1 cellular context compared by ENCODE assay signal in genomic region chr1:63679076-63679475, GRCh38.
TF ChIP-seq lines count a peak whose summit lies in the region.

No MANE protein-coding gene starts in this region.

TF ChIP-seq in IMR-90, 13 proteins besides CTCF, POLR2A, EP300 and RAD21 (continued from another document):
- TF ChIP-seq, protein P1, sequence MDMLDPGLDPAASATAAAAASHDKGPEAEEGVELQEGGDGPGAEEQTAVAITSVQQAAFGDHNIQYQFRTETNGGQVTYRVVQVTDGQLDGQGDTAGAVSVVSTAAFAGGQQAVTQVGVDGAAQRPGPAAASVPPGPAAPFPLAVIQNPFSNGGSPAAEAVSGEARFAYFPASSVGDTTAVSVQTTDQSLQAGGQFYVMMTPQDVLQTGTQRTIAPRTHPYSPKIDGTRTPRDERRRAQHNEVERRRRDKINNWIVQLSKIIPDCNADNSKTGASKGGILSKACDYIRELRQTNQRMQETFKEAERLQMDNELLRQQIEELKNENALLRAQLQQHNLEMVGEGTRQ (IDR thresholded peaks at IDR 0.05; ENCODE audit: low read depth, low read length): no peak
- TF ChIP-seq RCOR1 (IDR thresholded peaks at IDR 0.05; ENCODE audit: insufficient replicate concordance, low read length): no peak
- no peak for TF ChIP-seq MXI1 (IDR thresholded peaks at IDR 0.05; ENCODE audit: borderline replicate concordance, low read depth, low read length)
- no peak for TF ChIP-seq MAFK (IDR thresholded peaks at IDR 0.05; ENCODE audit: low read depth, low read length)
- no peak for TF ChIP-seq CHD1 (IDR thresholded peaks at IDR 0.05; ENCODE audit: low read depth, low read length)
- no peak for TF ChIP-seq RFX5 (IDR thresholded peaks at IDR 0.05; ENCODE audit: low read depth, low read length)
- no peak for TF ChIP-seq MAZ (IDR thresholded peaks at IDR 0.05; ENCODE audit: borderline replicate concordance, low read depth, low read length)
- TF ChIP-seq FOS (IDR thresholded peaks at IDR 0.05; ENCODE audit: low read depth, low read length): no peak
- no peak for TF ChIP-seq BHLHE40 (IDR thresholded peaks at IDR 0.05; ENCODE audit: low read depth, low read length)
- TF ChIP-seq SMC3 (IDR thresholded peaks at IDR 0.05; ENCODE audit: low read depth, low read length): no peak
- TF ChIP-seq NFE2L2 (IDR thresholded peaks at IDR 0.05; ENCODE audit: low read depth, low read length): no peak
